8 cellular contexts compared by ENCODE assay signal in the genomic region with DNA sequence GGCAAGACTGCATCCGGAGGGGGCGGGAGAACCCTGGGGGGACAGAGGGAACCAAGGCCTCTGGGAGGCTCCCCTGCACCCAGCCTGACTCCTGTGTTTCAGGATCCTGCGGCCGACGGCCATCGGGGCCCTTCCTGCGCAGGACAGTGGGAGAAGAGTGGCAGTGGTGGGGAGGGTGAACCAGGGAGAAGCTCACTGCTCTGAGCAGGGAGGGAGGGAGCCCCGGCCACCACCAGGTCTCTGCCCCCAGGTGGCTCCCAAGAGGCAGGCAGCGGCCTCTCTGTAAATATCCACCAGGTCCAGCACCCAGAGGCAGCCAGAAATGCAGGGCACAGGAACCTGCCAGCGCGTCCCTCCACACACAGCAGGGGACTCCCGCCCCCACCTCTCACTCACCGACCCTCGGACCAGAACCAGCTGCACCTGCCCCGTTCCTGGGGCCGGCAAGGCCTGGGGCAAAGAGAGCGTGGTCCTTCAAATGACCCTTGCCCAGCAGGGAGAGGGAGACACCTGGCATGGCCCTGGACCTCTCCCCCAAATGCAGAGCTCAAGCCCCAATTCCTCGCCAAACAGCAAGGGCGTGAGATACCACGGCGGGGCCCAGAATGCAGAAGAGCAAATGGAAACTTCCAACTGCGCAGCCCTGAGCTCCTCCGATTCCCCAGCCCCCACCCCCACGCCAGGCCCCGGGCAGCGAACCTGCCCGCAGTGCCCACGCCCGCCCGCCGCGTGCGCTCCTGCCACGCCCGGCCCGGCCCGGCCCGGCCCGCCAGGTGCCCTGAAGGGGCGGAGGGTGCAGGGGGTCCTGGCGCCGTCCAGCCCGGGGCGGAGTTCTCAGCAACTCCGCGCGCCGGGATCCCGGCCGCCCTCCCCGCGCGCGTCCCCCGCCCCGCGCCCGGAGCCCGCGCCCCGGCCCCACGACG. TPM values are rescaled to one million over a fixed set of nuclear protein-coding genes. Genes with fewer than 3 reads are reported as not detected.
DNase-seq lines count a peak whose midpoint lies in the region; ATAC-seq, FAIRE-seq and TF ChIP-seq lines count a peak whose summit lies in the region.

No MANE protein-coding gene starts in this region.

- no peaks in the 10 kb centered on the region for H3K36me3 ChIP-seq in DND-41 (ENCODE audit: insufficient read depth, low read length)
- H3K36me3 ChIP-seq in PC-9 (ENCODE audit: low read depth) = no peaks in the 10 kb centered on the region
- no peaks in the 10 kb centered on the region for H3K36me3 ChIP-seq in astrocyte (ENCODE audit: insufficient read depth, low read length)
- H3K36me3 ChIP-seq in keratinocyte (ENCODE audit: control insufficient read depth in 2 of 2, extremely low read depth in 1 of 2, insufficient read depth in 2 of 2, low read length in 2 of 2) = no peaks in the 10 kb centered on the region

- ATAC-seq in DND-41 (ENCODE audit: insufficient read depth, low read depth) (peak; percentile 31; the same call in 1 of the 3 replicates), GM19463 (IDR thresholded peaks at IDR 0.05; ENCODE audit: unreplicated experiment) (no peak), GM19023 (IDR thresholded peaks at IDR 0.05; ENCODE audit: unreplicated experiment) (no peak)
- peak; percentile 50 to 59 for ATAC-seq in stimulated activated naive B cell treated with anti-CD40 and anti-IgM and Interleukin-4, amounts not matched to agents 10 μg/mL and 1 μg/mL and 100 μg/mL, for 72 hours (replicated peaks)

- no peaks in the 10 kb centered on the region for H3F3A ChIP-seq in PC-9 (ENCODE audit: insufficient read depth, low read depth)

- H3K4me1 ChIP-seq in DND-41 (ENCODE audit: insufficient read depth, low read length) = no peaks in the 10 kb centered on the region
- no peaks in the 10 kb centered on the region for H3K4me1 ChIP-seq in PC-9 (replicated peaks; ENCODE audit: insufficient read depth)
- no peaks in the 10 kb centered on the region for H3K4me1 ChIP-seq in astrocyte (ENCODE audit: insufficient read depth, low read length)
- H3K4me1 ChIP-seq in keratinocyte (ENCODE audit: control insufficient read depth, extremely low read depth, insufficient read depth, low read length) = no peaks in the 10 kb centered on the region

- FAIRE-seq in astrocyte (lab: Jason Lieb, UNC) (no peak), keratinocyte (lab: Jason Lieb, UNC) (no peak)

- H3K9me1 ChIP-seq in keratinocyte (ENCODE audit: control insufficient read depth, extremely low read depth, insufficient read depth, low read length) = no peaks in the 10 kb centered on the region

- no peaks in the 10 kb centered on the region for H3K9me2 ChIP-seq in PC-9 (ENCODE audit: insufficient read depth)

- CTCF ChIA-PET in PC-9 (lab: Charles Lee) = no interaction called here

- no peak overlapping the region for H3K27ac ChIP-seq in DND-41 (ENCODE audit: low read length)
- H3K27ac ChIP-seq in PC-9 = no peak overlapping the region
- H3K27ac ChIP-seq in astrocyte (ENCODE audit: low read depth, low read length) = no peak overlapping the region
- no peak overlapping the region for H3K27ac ChIP-seq in keratinocyte (ENCODE audit: control insufficient read depth, insufficient read depth, low read length)

- H3K4me3 ChIP-seq in DND-41 (ENCODE audit: low read depth in 1 of 2, low read length in 2 of 2) (no peak overlapping the region), PC-9 (peak overlapping the region; percentile 30; the same call in 1 of the 2 replicates), astrocyte (ENCODE audit: insufficient read depth, low read depth, low read length) (no peak overlapping the region), keratinocyte (ENCODE audit: control insufficient read depth in 2 of 3, extremely low read depth in 1 of 3, insufficient read depth in 2 of 3, low read depth in 1 of 3, low read length in 3 of 3) (peak overlapping the region in 1 of 3 experiments; percentile 20)

- no peak overlapping the region for H3K4me2 ChIP-seq in DND-41 (ENCODE audit: insufficient read depth, low read length)
- H3K4me2 ChIP-seq in PC-9 = peak overlapping the region; percentile 65
- no peak overlapping the region for H3K4me2 ChIP-seq in astrocyte (ENCODE audit: low read length)
- peak overlapping the region; percentile 22 for H3K4me2 ChIP-seq in keratinocyte (ENCODE audit: control insufficient read depth, extremely low read depth, insufficient read depth, low read depth, low read length)

- H3K4me3 Mint-ChIP-seq in astrocyte (ENCODE audit: unreplicated experiment) = peak overlapping the region; percentile 76
- peak overlapping the region; percentile 52 to 56 for H3K4me3 Mint-ChIP-seq in stimulated activated naive B cell treated with anti-CD40 and anti-IgM and Interleukin-4, amounts not matched to agents 10 μg/mL and 1 μg/mL and 100 μg/mL, for 72 hours

- H3K27ac Mint-ChIP-seq in astrocyte (ENCODE audit: unreplicated experiment) = no peak overlapping the region
- peak overlapping the region; percentile 47 for H3K27ac Mint-ChIP-seq in stimulated activated naive B cell treated with anti-CD40 and anti-IgM and Interleukin-4, amounts not matched to agents 10 μg/mL and 1 μg/mL and 100 μg/mL, for 72 hours

- peak; percentile 9 for TF ChIP-seq CTCF in DND-41 (IDR thresholded peaks at IDR 0.05; ENCODE audit: borderline replicate concordance, extremely low read depth, low read length, poor library complexity, severe bottlenecking)
- peak; percentile 71 for TF ChIP-seq CTCF in PC-9 (conservative IDR thresholded peaks at IDR 0.05)
- TF ChIP-seq CTCF in astrocyte (IDR thresholded peaks at IDR 0.05; ENCODE audit: insufficient read depth, low read depth, low read length) = no peak
- TF ChIP-seq CTCF in keratinocyte (optimal IDR thresholded peaks at IDR 0.05 in 1 of 3, IDR thresholded peaks at IDR 0.05 in 1 of 3, conservative IDR thresholded peaks at IDR 0.05 in 1 of 3; ENCODE audit: extremely low read depth in 1 of 3, insufficient read depth in 2 of 3, low read length in 3 of 3) = peak in 2 of 3 experiments; percentile 30 to 43

- no peaks in the 10 kb centered on the region for H3K79me2 ChIP-seq in DND-41 (ENCODE audit: insufficient read depth, low read length)
- no peaks in the 10 kb centered on the region for H3K79me2 ChIP-seq in PC-9 (ENCODE audit: low read depth)
- H3K79me2 ChIP-seq in astrocyte (ENCODE audit: insufficient read depth, low read length) = no peaks in the 10 kb centered on the region
- H3K79me2 ChIP-seq in keratinocyte (ENCODE audit: control insufficient read depth, insufficient read depth, low read length) = no peaks in the 10 kb centered on the region

- POLR2A ChIA-PET in PC-9 (lab: Charles Lee; ENCODE audit: unreplicated experiment) = interaction anchor here (0.6 kb wide), 2 partner anchors 439 to 898 kb away, joined by 3 to 13 read pairs; no protein-coding TSS in a partner anchor

- BruUV-seq in PC-9 (replicated peaks; lab: Mats Ljungman, UMichigan) = no TSS peak

- dilution Hi-C loops in keratinocyte (cut with MboI; ENCODE audit: extremely low pct_ligation_motif_present, low sequenced_read_pairs) = no loop called here

- H2AFZ ChIP-seq in DND-41 (ENCODE audit: low read depth, low read length) (no peak overlapping the region), PC-9 (peak overlapping the region; percentile 37; the same call in 1 of the 2 replicates), astrocyte (ENCODE audit: low read depth, low read length) (no peak overlapping the region), keratinocyte (ENCODE audit: control insufficient read depth, low read length) (no peak overlapping the region)

- H3K9ac ChIP-seq in DND-41 (ENCODE audit: low read depth, low read length) (no peak overlapping the region), astrocyte (ENCODE audit: low read length) (no peak overlapping the region), keratinocyte (ENCODE audit: control insufficient read depth, extremely low read depth, insufficient read depth, low read length) (no peak overlapping the region)

- intact Hi-C loops in PC-9 (cut with micrococcal nuclease; ENCODE audit: unreplicated experiment) = loop anchor here (1.0 kb wide), 1 partner anchor 82 kb away; no protein-coding TSS in a partner anchor

- H3K27me3 Mint-ChIP-seq in astrocyte (ENCODE audit: low read depth, unreplicated experiment) = peaks cover 65% of the 10 kb centered on the region
- H3K27me3 Mint-ChIP-seq in stimulated activated naive B cell treated with anti-CD40 and anti-IgM and Interleukin-4, amounts not matched to agents 10 μg/mL and 1 μg/mL and 100 μg/mL, for 72 hours = peaks cover 65 to 75% of the 10 kb centered on the region in 2 donors

- DNase-seq in DND-41 (no peak), PC-9 (peak; percentile 48 to 66), astrocyte (ENCODE audit: low read depth) (no peak), keratinocyte (ENCODE audit: low read depth, low spot score) (no peak), epidermal melanocyte (ENCODE audit: insufficient read length, low spot score) (no peak)
- DNase-seq in stimulated activated naive B cell treated with anti-CD40 and anti-IgM and Interleukin-4, amounts not matched to agents 10 μg/mL and 1 μg/mL and 100 μg/mL, for 72 hours = no peak

- H3K27me3 ChIP-seq in DND-41 (ENCODE audit: insufficient read depth, low read length, poor library complexity) (peaks cover 6% of the 10 kb centered on the region), PC-9 (ENCODE audit: insufficient read depth, low read depth) (peaks cover 76% of the 10 kb centered on the region), astrocyte (ENCODE audit: insufficient read depth, low read length) (peaks cover 39% of the 10 kb centered on the region), keratinocyte (ENCODE audit: control insufficient read depth, extremely low read depth, insufficient read depth, low read length) (peaks cover 51% of the 10 kb centered on the region)

- H3K9me3 Mint-ChIP-seq in astrocyte (ENCODE audit: unreplicated experiment) = peaks cover 2% of the 10 kb centered on the region
- H3K9me3 Mint-ChIP-seq in stimulated activated naive B cell treated with anti-CD40 and anti-IgM and Interleukin-4, amounts not matched to agents 10 μg/mL and 1 μg/mL and 100 μg/mL, for 72 hours = peaks cover 0 to 2% of the 10 kb centered on the region in 2 donors

- H4K20me1 ChIP-seq in DND-41 (ENCODE audit: insufficient read depth, low read length) (no peaks in the 10 kb centered on the region), PC-9 (ENCODE audit: insufficient read depth) (no peaks in the 10 kb centered on the region), astrocyte (ENCODE audit: insufficient read depth, low read length) (no peaks in the 10 kb centered on the region), keratinocyte (ENCODE audit: control insufficient read depth, extremely low read depth, insufficient read depth, low read length) (no peaks in the 10 kb centered on the region)

- no peaks in the 10 kb centered on the region for H3K9me3 ChIP-seq in DND-41 (ENCODE audit: insufficient read depth, low read length, severe bottlenecking)
- no peaks in the 10 kb centered on the region for H3K9me3 ChIP-seq in PC-9 (ENCODE audit: insufficient read depth, low read depth)
- H3K9me3 ChIP-seq in astrocyte (ENCODE audit: insufficient read depth, low read depth, low read length) = no peaks in the 10 kb centered on the region
- no peaks in the 10 kb centered on the region for H3K9me3 ChIP-seq in keratinocyte (ENCODE audit: control insufficient read depth, low read depth, low read length)

- H3K36me3 Mint-ChIP-seq in astrocyte (ENCODE audit: low read depth, unreplicated experiment) = no peaks in the 10 kb centered on the region
- H3K36me3 Mint-ChIP-seq in stimulated activated naive B cell treated with anti-CD40 and anti-IgM and Interleukin-4, amounts not matched to agents 10 μg/mL and 1 μg/mL and 100 μg/mL, for 72 hours = no peaks in the 10 kb centered on the region

- H3K4me1 Mint-ChIP-seq in astrocyte (ENCODE audit: low read depth, unreplicated experiment) = peaks cover 3% of the 10 kb centered on the region
- peaks cover 10 to 14% of the 10 kb centered on the region in 2 donors for H3K4me1 Mint-ChIP-seq in stimulated activated naive B cell treated with anti-CD40 and anti-IgM and Interleukin-4, amounts not matched to agents 10 μg/mL and 1 μg/mL and 100 μg/mL, for 72 hours

RNA-seq across cellular contexts. Expression of gene RASGEF1A, which starts 0.8 kb away (rescaled TPM):
- 15.4 and 23.9 TPM in 2 replicates for total RNA-seq in PC-9 (2021)
- 11.4 and 11.8 TPM in 2 replicates for total RNA-seq in astrocyte
- 2.1 to 3.6 TPM (median 2.2 TPM) in 3 replicates for polyA plus RNA-seq in keratinocyte
- 0.59 TPM for polyA plus RNA-seq in keratinocyte (2011; ENCODE audit: low read depth)
- 2.3 and 3.2 TPM in 2 replicates for polyA plus RNA-seq in keratinocyte (2011; cell fraction: cytosol; rRNA removed)
- polyA plus RNA-seq in keratinocyte (2011; cell fraction: nucleus; rRNA removed) = 3.1 and 3.6 TPM in 2 replicates
- 0.79 and 1.5 TPM in 2 replicates for polyA plus RNA-seq in keratinocyte (2012; ENCODE audit: low replicate concordance)
- 1.8 to 4.4 TPM (median 3.7 TPM) in 3 replicates for polyA minus RNA-seq in keratinocyte
- polyA minus RNA-seq in keratinocyte (2011; cell fraction: cytosol; rRNA and poly(A)+ RNA removed) = 5.6 TPM
- 2.2 and 2.8 TPM in 2 replicates for polyA minus RNA-seq in keratinocyte (2011; cell fraction: nucleus; rRNA and poly(A)+ RNA removed)

Comparison
In these comparisons a context has a peak if more than half of its experiments do, and no peak if none do; other contexts are left out.
1. ATAC-seq: peak in DND-41 (single experiment) and stimulated activated naive B cell treated with anti-CD40 and anti-IgM and Interleukin-4, amounts not matched to agents 10 μg/mL and 1 μg/mL and 100 μg/mL, for 72 hours (2 of 2); none in GM19463 (single experiment) and GM19023 (single experiment).
2. DNase-seq: peak in PC-9 (2 of 2); none in DND-41 (single experiment), astrocyte (single experiment), keratinocyte (single experiment), stimulated activated naive B cell treated with anti-CD40 and anti-IgM and Interleukin-4, amounts not matched to agents 10 μg/mL and 1 μg/mL and 100 μg/mL, for 72 hours (single experiment) and epidermal melanocyte (single experiment).
3. H3K4me2 ChIP-seq: peak in PC-9 (single experiment) and keratinocyte (single experiment); none in DND-41 (single experiment) and astrocyte (single experiment).